ENCODE assay signal across 24 cellular contexts in genomic region chr1:2457444-2457843, GRCh38.
"Had no signal": no experiment of that assay in that cellular context is flagged by ENCODE, and none has a peak within 500 bp of the region (broad histone marks: within the 10 kb centered on the region; RNA-seq: fewer than 3 reads in every experiment).

No MANE protein-coding gene starts in this region.

- DNase-seq: activated CD4-positive, alpha-beta memory T cell treated with anti-CD3 and anti-CD28 coated beads, Interleukin-2, amount 10 ng/mL, durations not matched to agents 7 days and 5 days; activated CD4-positive, alpha-beta T cell treated with anti-CD3 and anti-CD28 coated beads for 4 hours; activated CD4-positive, alpha-beta T cell treated with anti-CD3 and anti-CD28 coated beads, Interleukin-2, amount 10 ng/mL, durations not matched to agents 7 days and 5 days; activated CD4-positive, alpha-beta T cell treated with anti-CD3 and anti-CD28 coated beads, Interleukin-2, amount 50 U/mL, for 4 hours; activated CD4-positive, CD25-positive, alpha-beta regulatory T cell; activated CD4-positive, CD25-positive, alpha-beta regulatory T cell treated with anti-CD3 and anti-CD28 coated beads, Interleukin-2, amount 50 U/mL, for 72 hours; activated CD8-positive, alpha-beta memory T cell treated with anti-CD3 and anti-CD28 coated beads, Interleukin-2, amount 50 U/mL, for 48 hours; activated gamma-delta T cell; activated naive CD4-positive, alpha-beta T cell treated with anti-CD3 and anti-CD28 coated beads, Interleukin-2, amount 50 U/mL, for 16 hours; activated naive CD4-positive, alpha-beta T cell treated with Interleukin-2 at 50 U/mL for 16 hours; activated T-cell treated with anti-CD3 and anti-CD28 coated beads for 4 hours; activated T-cell treated with anti-CD3 and anti-CD28 coated beads, Interleukin-2, amount 50 U/mL, for 24 hours; activated T-cell treated with anti-CD3 and anti-CD28 coated beads, Interleukin-2, amount 50 U/mL, for 72 hours; amniotic stem cell; anterior cingulate cortex; brain microvascular endothelial cell; dorsolateral prefrontal cortex; effector memory CD4-positive, alpha-beta T cell; endodermal cell; foreskin fibroblast; head of caudate nucleus; T-helper 2 cell had no signal

- H3K27ac ChIP-seq: brain microvascular endothelial cell, coronary artery had no signal

- H3K27me3 ChIP-seq: brain microvascular endothelial cell had no signal

- H3K36me3 ChIP-seq: brain microvascular endothelial cell had no signal

- H3K4me3 ChIP-seq: coronary artery, dorsolateral prefrontal cortex had no signal

- ATAC-seq: activated T-cell treated with anti-CD3 and anti-CD28 coated beads, Interleukin-2, amount 50 U/mL, for 72 hours; esophagus mucosa had no signal
